In genomic region chr4:145937021-145937861, GRCh38 we compare ENCODE assay signal across 8 cellular contexts. TPM values are rescaled to one million over a fixed set of nuclear protein-coding genes. Genes with fewer than 3 reads are reported as not detected.
DNase-seq lines count a peak whose midpoint lies in the region; ATAC-seq, FAIRE-seq and TF ChIP-seq lines count a peak whose summit lies in the region.

No MANE protein-coding gene starts in this region.

- peak overlapping the region; percentile 86 for H3K4me3 ChIP-seq in neural cell (ENCODE audit: low read length)
- peak overlapping the region; percentile 89 for H3K4me3 ChIP-seq in suprapubic skin

- H4K20me1 ChIP-seq in neural cell (ENCODE audit: insufficient read depth) = peaks cover 8% of the 10 kb centered on the region

- peak overlapping the region; percentile 74 for H2AFZ ChIP-seq in neural cell (ENCODE audit: low read depth, low read length)

- peaks cover 41% of the 10 kb centered on the region for H3K79me2 ChIP-seq in neural cell (replicated peaks; ENCODE audit: insufficient read depth, low read length)

- TF ChIP-seq EP300 in neural cell (conservative IDR thresholded peaks at IDR 0.05; ENCODE audit: poor library complexity, severe bottlenecking) (no peak), suprapubic skin (IDR thresholded peaks at IDR 0.05) (no peak)

- peak; percentile 25 for ATAC-seq in HG02885 (IDR thresholded peaks at IDR 0.05; ENCODE audit: poor library complexity, unreplicated experiment)
- ATAC-seq in foreskin keratinocyte = peak; percentile 43

- no peaks in the 10 kb centered on the region for H3K27me3 ChIP-seq in foreskin keratinocyte
- H3K27me3 ChIP-seq in neural cell (ENCODE audit: insufficient read depth, low read depth, low read length) = no peaks in the 10 kb centered on the region
- no peaks in the 10 kb centered on the region for H3K27me3 ChIP-seq in suprapubic skin

- DNase-seq in GM13976 (ENCODE audit: low spot score) (peak; percentile 70), RCC 7860 (ENCODE audit: low spot score) (peak; percentile 48), foreskin keratinocyte (no peak), suprapubic skin (ENCODE audit: low spot score in 2 of 2) (peak; percentile 78 to 79), amniotic stem cell (lab: John Stamatoyannopoulos, UW) (no peak)
- peak; percentile 22 for DNase-seq in activated gamma-delta T cell treated with anti-CD3 and anti-CD28 coated beads, Interleukin-2, amount 50 U/mL, for 16 hours (ENCODE audit: low read depth)

- no peaks in the 10 kb centered on the region for H3K9me3 ChIP-seq in neural cell (ENCODE audit: low read length)
- no peaks in the 10 kb centered on the region for H3K9me3 ChIP-seq in suprapubic skin

- in situ Hi-C loops in GM13976 (cut with MboI; ENCODE audit: low sequenced_read_pairs, unreplicated experiment) = no loop called here

- TF ChIP-seq CTCF in GM13976 (IDR thresholded peaks at IDR 0.05; ENCODE audit: borderline replicate concordance, control extremely low read depth, extremely low read depth, insufficient read depth, missing control alignments) = no peak
- no peak for TF ChIP-seq CTCF in foreskin keratinocyte (conservative IDR thresholded peaks at IDR 0.05)
- no peak for TF ChIP-seq CTCF in neural cell (IDR thresholded peaks at IDR 0.05; ENCODE audit: poor library complexity, severe bottlenecking)
- TF ChIP-seq CTCF in suprapubic skin (IDR thresholded peaks at IDR 0.05) = no peak

- no peak overlapping the region for H3K4me2 ChIP-seq in neural cell (ENCODE audit: low read length)

- no peaks in the 10 kb centered on the region for H3K9me2 ChIP-seq in neural cell (ENCODE audit: insufficient read depth, low read length)

- H3K36me3 ChIP-seq in neural cell (ENCODE audit: insufficient read depth, low read length) = no peaks in the 10 kb centered on the region
- H3K36me3 ChIP-seq in suprapubic skin = no peaks in the 10 kb centered on the region

- no peak for TF ChIP-seq POLR2A in suprapubic skin (IDR thresholded peaks at IDR 0.05)

- no peak for TF ChIP-seq RAD21 in neural cell (conservative IDR thresholded peaks at IDR 0.05)

- H3K4me1 ChIP-seq in foreskin keratinocyte (peaks cover 14% of the 10 kb centered on the region), suprapubic skin (peaks cover 9% of the 10 kb centered on the region)

- H3K27ac ChIP-seq in foreskin keratinocyte (peak overlapping the region; percentile 23), neural cell (ENCODE audit: low read length) (peak overlapping the region; percentile 95), suprapubic skin (peak overlapping the region; percentile 93)

- peak overlapping the region; percentile 93 for H3K9ac ChIP-seq in neural cell (ENCODE audit: low read length)

- WGBS in suprapubic skin = under 1% methylated on average over 29 of the region's 89 CpGs

- H3F3A ChIP-seq in neural cell (ENCODE audit: insufficient read depth, low read length, poor library complexity, severe bottlenecking) = no peaks in the 10 kb centered on the region

- FAIRE-seq in RCC 7860 (lab: Jason Lieb, UNC) = no peak

TF ChIP-seq in neural cell, 6 proteins besides CTCF, POLR2A, EP300 and RAD21:
- TF ChIP-seq EZH2 (IDR thresholded peaks at IDR 0.05; ENCODE audit: borderline replicate concordance, insufficient read depth, low read length, poor library complexity, severe bottlenecking) (no peak), TAF1 (IDR thresholded peaks at IDR 0.05; ENCODE audit: low read depth) (no peak), POLR2AphosphoS5 (IDR thresholded peaks at IDR 0.05) (no peak), REST (IDR thresholded peaks at IDR 0.05; ENCODE audit: borderline replicate concordance) (no peak), SMC3 (conservative IDR thresholded peaks at IDR 0.05; ENCODE audit: poor library complexity) (no peak), MXI1 (conservative IDR thresholded peaks at IDR 0.05; ENCODE audit: poor library complexity, severe bottlenecking) (no peak)

RNA-seq across cellular contexts. Expression of gene ZNF827, which starts 1.4 kb away (rescaled TPM):
- total RNA-seq in foreskin keratinocyte (6.5 and 9.3 TPM in 2 replicates), suprapubic skin (10 to 100 TPM in 2 of 4 donors, 1 to 10 TPM in 2; 3.0 to 11.0 (median 8.8) TPM)
- polyA plus RNA-seq in foreskin keratinocyte (1.6 and 1.8 TPM in 2 replicates), neural cell (11.2 and 12.1 TPM in 2 replicates)
- 39.9 and 43.5 TPM in 2 replicates for polyA minus RNA-seq in neural cell

Comparison
In these comparisons a context has a peak if more than half of its experiments do, and no peak if none do; other contexts are left out.
1. DNase-seq: peak in GM13976 (single experiment), RCC 7860 (single experiment), activated gamma-delta T cell treated with anti-CD3 and anti-CD28 coated beads, Interleukin-2, amount 50 U/mL, for 16 hours (single experiment) and suprapubic skin (2 of 2); none in foreskin keratinocyte (0 of 2) and amniotic stem cell (single experiment).
2. H3K27ac ChIP-seq: peak in every context shown above with its lines; median percentile 95 in neural cell; 93 in suprapubic skin; 23 in foreskin keratinocyte.